2 cellular contexts compared by ENCODE assay signal in genomic region chr15:51782357-51782896, GRCh38.
TF ChIP-seq lines count a peak whose summit lies in the region.

No MANE protein-coding gene starts in this region.

TF ChIP-seq in A549, 52 proteins besides CTCF, POLR2A, EP300 and RAD21:
- no peak for TF ChIP-seq PBX3 (IDR thresholded peaks at IDR 0.05)
- peak; percentile 54; the same call in 2 of the 3 replicates for TF ChIP-seq SMC3 (IDR thresholded peaks at IDR 0.05)

TF ChIP-seq in GM12891, 5 proteins besides CTCF, POLR2A, EP300 and RAD21:
- TF ChIP-seq PAX5 (IDR thresholded peaks at IDR 0.05; ENCODE audit: insufficient read depth, low read length, severe bottlenecking): no peak
- TF ChIP-seq SPI1 (IDR thresholded peaks at IDR 0.05; ENCODE audit: low read depth, low read length): no peak
- no peak for TF ChIP-seq TAF1 (IDR thresholded peaks at IDR 0.05; ENCODE audit: low read depth, low read length)
- no peak for TF ChIP-seq POU2F2 (IDR thresholded peaks at IDR 0.05; ENCODE audit: low read depth, low read length)
- TF ChIP-seq POLR2AphosphoS5 (IDR thresholded peaks at IDR 0.05; ENCODE audit: low read depth, low read length): no peak
